ENCODE assay signal across 27 cellular contexts in the genomic region with DNA sequence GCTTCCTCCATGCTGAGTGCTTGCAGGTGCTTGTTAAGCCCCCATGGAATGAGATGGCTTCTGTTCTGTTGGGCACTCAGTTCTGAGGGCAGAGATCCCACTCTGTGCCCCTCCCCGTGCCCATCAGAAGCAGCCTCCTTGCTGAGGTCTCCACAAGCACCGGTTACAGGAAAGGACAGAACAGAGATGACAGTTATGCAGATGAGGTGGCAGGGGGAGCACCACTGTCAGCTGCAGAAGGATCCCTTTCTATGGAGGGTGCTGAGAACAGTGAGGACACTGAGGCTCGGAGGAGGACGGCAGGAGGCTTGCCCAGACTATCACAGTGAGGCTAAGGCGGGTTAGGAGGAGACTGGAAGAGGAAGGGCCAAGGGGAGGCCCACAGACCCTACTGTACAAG. TPM values are rescaled to one million over a fixed set of nuclear protein-coding genes. Genes with fewer than 3 reads are reported as not detected.
DNase-seq lines count a peak whose midpoint lies in the region; ATAC-seq and TF ChIP-seq lines count a peak whose summit lies in the region.
"Had no signal": no experiment of that assay in that cellular context is flagged by ENCODE, and none has a peak within 500 bp of the region (broad histone marks: within the 10 kb centered on the region; RNA-seq: fewer than 3 reads in every experiment).

No MANE protein-coding gene starts in this region.

- H3K4me3 ChIP-seq in DND-41 (ENCODE audit: low read depth in 1 of 2, low read length in 2 of 2) (no peak overlapping the region), Loucy (ENCODE audit: low read length, poor library complexity, severe bottlenecking) (peak overlapping the region; percentile 65), uterus (no peak overlapping the region)
- H3K4me3 ChIP-seq: esophagus squamous epithelium, HAP-1, heart right ventricle, left ventricle myocardium inferior, right atrium auricular region, smooth muscle cell, transverse colon had no signal

- DNase-seq in activated CD8-positive, alpha-beta memory T cell treated with anti-CD3 and anti-CD28 coated beads, Interleukin-2, amount 10 ng/mL, durations not matched to agents 7 days and 5 days, result no peak
- DNase-seq in activated CD8-positive, alpha-beta memory T cell treated with anti-CD3 and anti-CD28 coated beads for 24 hours, result no peak
- DNase-seq in DND-41 (no peak), uterus (no peak), NCI-H1436 treated with DMSO at 0.1 percent for 48 hours (lab: John Stamatoyannopoulos, UW) (no peak), mesothelial cell of epicardium (ENCODE audit: low spot score in 2 of 2, unreplicated experiment in 2 of 2) (no peak)
- DNase-seq in activated naive CD8-positive, alpha-beta T cell treated with anti-CD3 and anti-CD28 coated beads, Interleukin-2, amount 50 U/mL, for 24 hours, result no peak
- DNase-seq: CD8-positive, alpha-beta memory T cell; DMS153; esophagus squamous epithelium; foreskin keratinocyte; heart right ventricle; left ventricle myocardium inferior; mesenchymal stem cell; NCI-H1436; NCI-H345; NCI-H748 treated with DMSO at 0.1 percent for 48 hours; posterior cingulate gyrus; SHP77 treated with DMSO at 0.1 percent for 48 hours; stimulated activated CD4-positive, alpha-beta T cell treated with anti-CD3 and anti-CD28 coated beads, Interleukin-1b, Interleukin-23, amount 100 ng/mL, for 48 hours; T1000; transverse colon had no signal

- no peak overlapping the region for H3K4me3 Mint-ChIP-seq in activated CD8-positive, alpha-beta memory T cell treated with anti-CD3 and anti-CD28 coated beads, Interleukin-2, amount 10 ng/mL, durations not matched to agents 7 days and 5 days
- H3K4me3 Mint-ChIP-seq in activated naive CD8-positive, alpha-beta T cell treated with anti-CD3 and anti-CD28 coated beads, Interleukin-2, amount 50 U/mL, for 24 hours, result no peak overlapping the region
- no peak overlapping the region for H3K4me3 Mint-ChIP-seq in mesothelial cell of epicardium
- H3K4me3 Mint-ChIP-seq: CD8-positive, alpha-beta memory T cell had no signal

- intact Hi-C loops in uterus (cut with DNase I; ENCODE audit: low total_unique reads), result no loop called here

- H4K20me1 ChIP-seq in DND-41 (ENCODE audit: insufficient read depth, low read length) (no peaks in the 10 kb centered on the region; the same call in 1 of the 2 replicates), Loucy (ENCODE audit: insufficient read depth, low read length, poor library complexity, severe bottlenecking) (no peaks in the 10 kb centered on the region)

- CTCF ChIA-PET in activated CD8-positive, alpha-beta memory T cell treated with anti-CD3 and anti-CD28 coated beads, Interleukin-2, amount 10 ng/mL, durations not matched to agents 7 days and 5 days (lab: Charles Lee), result no interaction called here

- H3K27me3 Mint-ChIP-seq in activated CD8-positive, alpha-beta memory T cell treated with anti-CD3 and anti-CD28 coated beads, Interleukin-2, amount 10 ng/mL, durations not matched to agents 7 days and 5 days, result no peaks in the 10 kb centered on the region
- H3K27me3 Mint-ChIP-seq in activated naive CD8-positive, alpha-beta T cell treated with anti-CD3 and anti-CD28 coated beads, Interleukin-2, amount 50 U/mL, for 24 hours, result no peaks in the 10 kb centered on the region
- H3K27me3 Mint-ChIP-seq in mesothelial cell of epicardium (ENCODE audit: low read depth), result no peaks in the 10 kb centered on the region

- H3K79me2 ChIP-seq in DND-41 (ENCODE audit: insufficient read depth, low read length) (no peaks in the 10 kb centered on the region), Loucy (ENCODE audit: insufficient read depth, low read length) (no peaks in the 10 kb centered on the region)

- H3K9me3 ChIP-seq in DND-41 (ENCODE audit: insufficient read depth, low read length, severe bottlenecking) (no peaks in the 10 kb centered on the region), Loucy (ENCODE audit: insufficient read depth, low read depth, low read length) (no peaks in the 10 kb centered on the region), uterus (no peaks in the 10 kb centered on the region)
- H3K9me3 ChIP-seq: esophagus squamous epithelium, HAP-1, heart right ventricle, left ventricle myocardium inferior, neutrophil, right atrium auricular region, transverse colon had no signal

- H3F3A ChIP-seq in Loucy (ENCODE audit: low read depth), result no peaks in the 10 kb centered on the region

- H3K9me2 ChIP-seq in Loucy (replicated peaks; ENCODE audit: low read depth, low read length), result no peaks in the 10 kb centered on the region

- H2AFZ ChIP-seq in DND-41 (ENCODE audit: low read depth, low read length) (no peak overlapping the region), Loucy (ENCODE audit: low read length) (peak overlapping the region; percentile 44; the same call in 1 of the 2 replicates)

- ATAC-seq in activated CD8-positive, alpha-beta memory T cell treated with anti-CD3 and anti-CD28 coated beads, Interleukin-2, amount 10 ng/mL, durations not matched to agents 7 days and 5 days, result peak; percentile 26
- ATAC-seq in DND-41 (ENCODE audit: insufficient read depth, low read depth), result 0 out of 3 replicates have a peak, but pooled peaks have one; percentile 22
- peak; percentile 38 for ATAC-seq in activated naive CD8-positive, alpha-beta T cell treated with anti-CD3 and anti-CD28 coated beads, Interleukin-2, amount 50 U/mL, for 24 hours
- ATAC-seq: foreskin keratinocyte had no signal

- TF ChIP-seq CTCF in DND-41 (IDR thresholded peaks at IDR 0.05; ENCODE audit: borderline replicate concordance, extremely low read depth, low read length, poor library complexity, severe bottlenecking) (no peak), Loucy (conservative IDR thresholded peaks at IDR 0.05; ENCODE audit: low read length) (no peak), uterus (IDR thresholded peaks at IDR 0.05) (no peak), mesothelial cell of epicardium (IDR thresholded peaks at IDR 0.05; ENCODE audit: unreplicated experiment) (no peak)

- no peak for TF ChIP-seq POLR2A in uterus (IDR thresholded peaks at IDR 0.05)

- H3K4me1 Mint-ChIP-seq in activated CD8-positive, alpha-beta memory T cell treated with anti-CD3 and anti-CD28 coated beads, Interleukin-2, amount 10 ng/mL, durations not matched to agents 7 days and 5 days, result peaks cover 36% of the 10 kb centered on the region
- peaks cover 13% of the 10 kb centered on the region for H3K4me1 Mint-ChIP-seq in activated naive CD8-positive, alpha-beta T cell treated with anti-CD3 and anti-CD28 coated beads, Interleukin-2, amount 50 U/mL, for 24 hours
- peaks cover 3% of the 10 kb centered on the region for H3K4me1 Mint-ChIP-seq in mesothelial cell of epicardium

- peak overlapping the region; percentile 63 for H3K27ac Mint-ChIP-seq in activated CD8-positive, alpha-beta memory T cell treated with anti-CD3 and anti-CD28 coated beads, Interleukin-2, amount 10 ng/mL, durations not matched to agents 7 days and 5 days
- no peak overlapping the region for H3K27ac Mint-ChIP-seq in activated naive CD8-positive, alpha-beta T cell treated with anti-CD3 and anti-CD28 coated beads, Interleukin-2, amount 50 U/mL, for 24 hours
- no peak overlapping the region for H3K27ac Mint-ChIP-seq in mesothelial cell of epicardium

- H3K4me1 ChIP-seq in DND-41 (ENCODE audit: insufficient read depth, low read length), result no peaks in the 10 kb centered on the region
- peaks cover 47% of the 10 kb centered on the region for H3K4me1 ChIP-seq in Loucy (ENCODE audit: insufficient read depth, low read length, poor library complexity, severe bottlenecking)
- H3K4me1 ChIP-seq in uterus, result no peaks in the 10 kb centered on the region
- H3K4me1 ChIP-seq: esophagus squamous epithelium, foreskin keratinocyte, transverse colon had no signal

- no peak overlapping the region for H3K9ac ChIP-seq in DND-41 (ENCODE audit: low read depth, low read length)
- H3K9ac ChIP-seq in Loucy (ENCODE audit: low read depth, low read length, poor library complexity, severe bottlenecking), result peak overlapping the region; percentile 80

- no peaks in the 10 kb centered on the region for H3K36me3 ChIP-seq in DND-41 (ENCODE audit: insufficient read depth, low read length)
- no peaks in the 10 kb centered on the region for H3K36me3 ChIP-seq in Loucy (ENCODE audit: insufficient read depth, low read length)
- no peaks in the 10 kb centered on the region for H3K36me3 ChIP-seq in uterus
- H3K36me3 ChIP-seq: esophagus squamous epithelium, HAP-1, heart right ventricle, left ventricle myocardium inferior, neutrophil, right atrium auricular region, transverse colon had no signal

- H3K4me2 ChIP-seq in DND-41 (ENCODE audit: insufficient read depth, low read length) (no peak overlapping the region), Loucy (ENCODE audit: low read depth, low read length, poor library complexity, severe bottlenecking) (peak overlapping the region; percentile 91)
- H3K4me2 ChIP-seq: smooth muscle cell had no signal

- no peaks in the 10 kb centered on the region for H3K9me3 Mint-ChIP-seq in activated CD8-positive, alpha-beta memory T cell treated with anti-CD3 and anti-CD28 coated beads, Interleukin-2, amount 10 ng/mL, durations not matched to agents 7 days and 5 days (ENCODE audit: low read depth)
- H3K9me3 Mint-ChIP-seq in activated naive CD8-positive, alpha-beta T cell treated with anti-CD3 and anti-CD28 coated beads, Interleukin-2, amount 50 U/mL, for 24 hours, result no peaks in the 10 kb centered on the region
- H3K9me3 Mint-ChIP-seq in mesothelial cell of epicardium, result no peaks in the 10 kb centered on the region
- H3K9me3 Mint-ChIP-seq: CD8-positive, alpha-beta memory T cell had no signal

- no peaks in the 10 kb centered on the region for H3K36me3 Mint-ChIP-seq in activated CD8-positive, alpha-beta memory T cell treated with anti-CD3 and anti-CD28 coated beads, Interleukin-2, amount 10 ng/mL, durations not matched to agents 7 days and 5 days
- H3K36me3 Mint-ChIP-seq in activated naive CD8-positive, alpha-beta T cell treated with anti-CD3 and anti-CD28 coated beads, Interleukin-2, amount 50 U/mL, for 24 hours (ENCODE audit: low read depth), result no peaks in the 10 kb centered on the region
- no peaks in the 10 kb centered on the region for H3K36me3 Mint-ChIP-seq in mesothelial cell of epicardium
- H3K36me3 Mint-ChIP-seq: CD8-positive, alpha-beta memory T cell had no signal

- H3K27me3 ChIP-seq in DND-41 (ENCODE audit: insufficient read depth, low read length, poor library complexity), result peaks cover 2% of the 10 kb centered on the region
- no peaks in the 10 kb centered on the region for H3K27me3 ChIP-seq in Loucy (ENCODE audit: insufficient read depth, low read length, poor library complexity, severe bottlenecking)
- no peaks in the 10 kb centered on the region for H3K27me3 ChIP-seq in uterus
- H3K27me3 ChIP-seq: esophagus squamous epithelium, foreskin keratinocyte, heart right ventricle, neutrophil, right atrium auricular region, transverse colon had no signal

- H3K27ac ChIP-seq in DND-41 (ENCODE audit: low read length) (no peak overlapping the region), uterus (no peak overlapping the region)
- H3K27ac ChIP-seq: esophagus squamous epithelium, foreskin keratinocyte, heart right ventricle, left ventricle myocardium inferior, neutrophil, right atrium auricular region, transverse colon had no signal

RNA-seq across cellular contexts. Expression of gene CACNA2D2, which starts 12.4 kb away (rescaled TPM):
- 1 to 10 TPM in 1 of 2 experiments, under 1 TPM in 1; 0.56 to 1.1 TPM for total RNA-seq in activated CD8-positive, alpha-beta memory T cell treated with anti-CD3 and anti-CD28 coated beads, Interleukin-2, amount 10 ng/mL, durations not matched to agents 7 days and 5 days
- total RNA-seq in uterus (1 to 10 TPM in 2 of 4 donors, under 1 TPM in 1, not detected in 1; under 0.01 to 6.1 (median 5.3) TPM), mesothelial cell of epicardium (9.9 to 10.8 TPM (median 9.9 TPM) in 3 replicates)
